3 cellular contexts compared by ENCODE assay signal in genomic region chr4:188346171-188346809, GRCh38.
A peak's percentile ranks its signal among the peaks of the same experiment; 100 is the strongest.
TF ChIP-seq lines count a peak whose summit lies in the region.

No MANE protein-coding gene starts in this region.

TF ChIP-seq in HepG2, 621 proteins besides CTCF, POLR2A, EP300 and RAD21:
- peak; percentile 34 to 74; a peak in 3 of 4 replicates for TF ChIP-seq MAFK (conservative IDR thresholded peaks at IDR 0.05 in 1 of 2, IDR thresholded peaks at IDR 0.05 in 1 of 2; ENCODE audit: low read length in 2 of 2)
- 0 out of 2 replicates have a peak, but pooled peaks have one; percentile 32 for TF ChIP-seq MAFF (IDR thresholded peaks at IDR 0.05; ENCODE audit: low read depth, low read length)
- no peak for TF ChIP-seq ONECUT2 (CRISPR knock-in tag; IDR thresholded peaks at IDR 0.05)
TF ChIP-seq in HepG2: peak in this region for 2.

TF ChIP-seq in H1, 55 proteins besides CTCF, POLR2A, EP300 and RAD21:
- TF ChIP-seq BRCA1 (IDR thresholded peaks at IDR 0.05; ENCODE audit: low read depth, low read length) (no peak), SRF (IDR thresholded peaks at IDR 0.05; ENCODE audit: low read depth, low read length) (no peak), FOSL1 (IDR thresholded peaks at IDR 0.05; ENCODE audit: insufficient read depth, low read depth, low read length) (no peak), HDAC6 (IDR thresholded peaks at IDR 0.05; ENCODE audit: low read depth, low read length) (no peak), RFX5 (IDR thresholded peaks at IDR 0.05; ENCODE audit: borderline replicate concordance, low read depth, low read length) (no peak), EGR1 (IDR thresholded peaks at IDR 0.05; ENCODE audit: borderline replicate concordance, low read depth, low read length) (no peak), BACH1 (IDR thresholded peaks at IDR 0.05; ENCODE audit: low read length) (no peak), TBP (IDR thresholded peaks at IDR 0.05; ENCODE audit: low read depth, low read length) (no peak), SIRT6 (IDR thresholded peaks at IDR 0.05; ENCODE audit: low read length) (no peak)

TF ChIP-seq in SK-N-SH treated with all-trans-retinoic acid at 6 μM for 48 hours, 23 proteins besides CTCF, POLR2A, EP300 and RAD21:
- TF ChIP-seq RARB (CRISPR knock-in tag; IDR thresholded peaks at IDR 0.05) (no peak), CSRNP3 (CRISPR knock-in tag; IDR thresholded peaks at IDR 0.05) (no peak), ZC3H10 (CRISPR knock-in tag; IDR thresholded peaks at IDR 0.05) (no peak), TSHZ2 (CRISPR knock-in tag; IDR thresholded peaks at IDR 0.05) (no peak), ARNTL (CRISPR knock-in tag; IDR thresholded peaks at IDR 0.05; ENCODE audit: borderline replicate concordance, low read depth) (no peak), ZFP30 (CRISPR knock-in tag; IDR thresholded peaks at IDR 0.05) (no peak)
- TF ChIP-seq, protein P1, sequence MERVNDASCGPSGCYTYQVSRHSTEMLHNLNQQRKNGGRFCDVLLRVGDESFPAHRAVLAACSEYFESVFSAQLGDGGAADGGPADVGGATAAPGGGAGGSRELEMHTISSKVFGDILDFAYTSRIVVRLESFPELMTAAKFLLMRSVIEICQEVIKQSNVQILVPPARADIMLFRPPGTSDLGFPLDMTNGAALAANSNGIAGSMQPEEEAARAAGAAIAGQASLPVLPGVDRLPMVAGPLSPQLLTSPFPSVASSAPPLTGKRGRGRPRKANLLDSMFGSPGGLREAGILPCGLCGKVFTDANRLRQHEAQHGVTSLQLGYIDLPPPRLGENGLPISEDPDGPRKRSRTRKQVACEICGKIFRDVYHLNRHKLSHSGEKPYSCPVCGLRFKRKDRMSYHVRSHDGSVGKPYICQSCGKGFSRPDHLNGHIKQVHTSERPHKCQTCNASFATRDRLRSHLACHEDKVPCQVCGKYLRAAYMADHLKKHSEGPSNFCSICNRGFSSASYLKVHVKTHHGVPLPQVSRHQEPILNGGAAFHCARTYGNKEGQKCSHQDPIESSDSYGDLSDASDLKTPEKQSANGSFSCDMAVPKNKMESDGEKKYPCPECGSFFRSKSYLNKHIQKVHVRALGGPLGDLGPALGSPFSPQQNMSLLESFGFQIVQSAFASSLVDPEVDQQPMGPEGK (CRISPR knock-in tag; IDR thresholded peaks at IDR 0.05; ENCODE audit: borderline replicate concordance): no peak
TF ChIP-seq in SK-N-SH treated with all-trans-retinoic acid at 6 μM for 48 hours: peak in this region for 0.
